ENCODE assay signal across 22 cellular contexts in the genomic region with DNA sequence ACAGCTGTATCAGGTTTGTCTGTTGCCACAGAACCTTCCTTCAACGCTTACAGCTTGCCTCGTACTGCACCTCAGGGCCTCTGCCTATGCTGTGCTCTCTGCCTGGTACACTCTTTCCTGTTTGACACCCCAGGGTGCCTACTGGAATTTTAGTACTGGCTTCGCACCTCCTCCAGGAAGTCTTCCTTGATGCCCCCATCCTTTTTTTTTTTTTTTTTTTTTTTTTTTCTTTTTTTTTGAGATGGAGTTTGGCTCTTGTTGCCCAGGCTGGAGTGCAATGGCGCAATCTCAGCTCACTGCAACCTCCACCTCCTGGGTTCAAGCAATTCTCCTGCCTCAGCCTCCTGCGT. TPM values are rescaled to one million over a fixed set of nuclear protein-coding genes. Genes with fewer than 3 reads are reported as not detected.
"Had no signal": no experiment of that assay in that cellular context is flagged by ENCODE, and none has a peak within 500 bp of the region (broad histone marks: within the 10 kb centered on the region; RNA-seq: fewer than 3 reads in every experiment).

No MANE protein-coding gene starts in this region.

RNA-seq across cellular contexts. Expression of a gene that starts 6.3 kb away (rescaled TPM):
- total RNA-seq: epithelial cell of proximal tubule; fibroblast of lung; foreskin keratinocyte; mononuclear cell; natural killer cell treated with Interleukin-12 subunit alpha and Interleukin-12 subunit beta and Interleukin-15 and Interleukin-18, amount 100 ng/mL, for 72 hours; subcutaneous adipose tissue had no signal
- polyA plus RNA-seq: immature natural killer cell had no signal

RNA-seq across cellular contexts. Expression of a gene that starts 19.9 kb away (rescaled TPM):
- total RNA-seq: chondrocyte; colonic mucosa; epithelial cell of proximal tubule; esophagus muscularis mucosa; fibroblast of lung; foreskin keratinocyte; heart right ventricle; left ventricle myocardium superior; lung; mononuclear cell; natural killer cell treated with Interleukin-12 subunit alpha and Interleukin-12 subunit beta and Interleukin-15 and Interleukin-18, amount 100 ng/mL, for 72 hours; neural crest cell; osteoblast; prostate gland; right atrium auricular region; sigmoid colon; skeletal muscle tissue; stomach; subcutaneous adipose tissue; urinary bladder had no signal
- polyA plus RNA-seq: endothelial cell of umbilical vein, fibroblast of lung, foreskin keratinocyte, heart right ventricle, immature natural killer cell, stomach, urinary bladder had no signal

RNA-seq across cellular contexts. Expression of a gene that starts 56.2 kb away (rescaled TPM):
- polyA plus RNA-seq: immature natural killer cell had no signal

RNA-seq across cellular contexts. Expression of a gene that starts 57.6 kb away (rescaled TPM):
- polyA plus RNA-seq: immature natural killer cell had no signal
